Comparison of ENCODE assay signal across 1 cellular context in the genomic region with DNA sequence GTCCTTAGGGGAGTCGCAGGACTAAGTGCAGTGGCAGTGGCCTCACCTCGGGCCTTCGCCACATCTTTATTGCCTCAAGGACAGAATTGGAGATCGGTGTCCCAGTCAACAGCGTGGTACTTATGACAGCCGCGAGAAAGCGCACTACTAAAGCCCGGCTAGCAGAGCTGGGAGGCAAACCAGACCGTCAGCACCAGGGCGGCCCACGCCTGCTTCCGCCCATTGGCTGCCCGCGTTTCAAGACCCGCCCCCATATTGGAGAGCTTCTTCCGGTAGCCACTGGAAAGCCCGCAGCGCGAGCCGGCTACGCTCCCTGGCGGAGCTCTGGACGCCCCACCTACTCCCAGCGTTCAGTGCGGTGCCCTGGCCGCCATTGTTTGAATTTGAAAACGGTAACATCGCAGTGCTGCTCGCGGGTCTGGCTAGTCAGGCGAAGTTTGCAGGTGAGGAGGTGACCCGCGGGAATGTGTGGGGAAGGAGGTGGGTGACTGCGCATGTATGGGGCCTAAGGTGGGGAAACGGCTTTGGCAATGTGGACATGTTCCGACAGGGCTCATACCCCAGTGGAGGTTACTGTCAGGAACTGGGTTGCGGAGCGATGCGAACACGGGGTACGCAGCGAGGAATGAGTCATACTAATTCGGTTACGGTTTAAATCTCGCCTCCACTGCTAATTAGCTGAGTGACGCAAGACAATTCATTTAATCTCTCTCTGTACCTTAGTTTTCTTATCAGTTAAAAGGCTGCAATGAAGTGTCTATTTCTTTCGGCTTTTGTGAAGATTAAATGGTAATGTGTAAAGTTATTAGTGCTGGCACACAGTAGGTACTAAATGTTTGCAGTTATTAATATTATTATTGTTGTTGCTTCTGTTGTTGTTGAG.
TF ChIP-seq lines count a peak whose summit lies in the region.

A gene with protein sequence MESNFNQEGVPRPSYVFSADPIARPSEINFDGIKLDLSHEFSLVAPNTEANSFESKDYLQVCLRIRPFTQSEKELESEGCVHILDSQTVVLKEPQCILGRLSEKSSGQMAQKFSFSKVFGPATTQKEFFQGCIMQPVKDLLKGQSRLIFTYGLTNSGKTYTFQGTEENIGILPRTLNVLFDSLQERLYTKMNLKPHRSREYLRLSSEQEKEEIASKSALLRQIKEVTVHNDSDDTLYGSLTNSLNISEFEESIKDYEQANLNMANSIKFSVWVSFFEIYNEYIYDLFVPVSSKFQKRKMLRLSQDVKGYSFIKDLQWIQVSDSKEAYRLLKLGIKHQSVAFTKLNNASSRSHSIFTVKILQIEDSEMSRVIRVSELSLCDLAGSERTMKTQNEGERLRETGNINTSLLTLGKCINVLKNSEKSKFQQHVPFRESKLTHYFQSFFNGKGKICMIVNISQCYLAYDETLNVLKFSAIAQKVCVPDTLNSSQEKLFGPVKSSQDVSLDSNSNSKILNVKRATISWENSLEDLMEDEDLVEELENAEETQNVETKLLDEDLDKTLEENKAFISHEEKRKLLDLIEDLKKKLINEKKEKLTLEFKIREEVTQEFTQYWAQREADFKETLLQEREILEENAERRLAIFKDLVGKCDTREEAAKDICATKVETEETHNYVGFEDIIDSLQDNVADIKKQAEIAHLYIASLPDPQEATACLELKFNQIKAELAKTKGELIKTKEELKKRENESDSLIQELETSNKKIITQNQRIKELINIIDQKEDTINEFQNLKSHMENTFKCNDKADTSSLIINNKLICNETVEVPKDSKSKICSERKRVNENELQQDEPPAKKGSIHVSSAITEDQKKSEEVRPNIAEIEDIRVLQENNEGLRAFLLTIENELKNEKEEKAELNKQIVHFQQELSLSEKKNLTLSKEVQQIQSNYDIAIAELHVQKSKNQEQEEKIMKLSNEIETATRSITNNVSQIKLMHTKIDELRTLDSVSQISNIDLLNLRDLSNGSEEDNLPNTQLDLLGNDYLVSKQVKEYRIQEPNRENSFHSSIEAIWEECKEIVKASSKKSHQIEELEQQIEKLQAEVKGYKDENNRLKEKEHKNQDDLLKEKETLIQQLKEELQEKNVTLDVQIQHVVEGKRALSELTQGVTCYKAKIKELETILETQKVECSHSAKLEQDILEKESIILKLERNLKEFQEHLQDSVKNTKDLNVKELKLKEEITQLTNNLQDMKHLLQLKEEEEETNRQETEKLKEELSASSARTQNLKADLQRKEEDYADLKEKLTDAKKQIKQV (N-terminal part only) (plus strand): TSS at position 353 of the 883 bp plus-strand sequence. CDS start 3,705 bp downstream, outside the sequence.

TF ChIP-seq in HepG2, 621 proteins besides CTCF, POLR2A, EP300 and RAD21 (continued from another document and continues in another):
- TF ChIP-seq RERE (CRISPR knock-in tag; IDR thresholded peaks at IDR 0.05; ENCODE audit: low read depth) (no peak), ARNT2 (CRISPR knock-in tag; IDR thresholded peaks at IDR 0.05; ENCODE audit: low read depth) (peak; percentile 100), ZNF296 (CRISPR knock-in tag; conservative IDR thresholded peaks at IDR 0.05) (no peak), TCF7 (IDR thresholded peaks at IDR 0.05; ENCODE audit: low read depth) (no peak), WIZ (CRISPR knock-in tag; IDR thresholded peaks at IDR 0.05) (no peak), SNRNP70 (IDR thresholded peaks at IDR 0.05; ENCODE audit: low read depth, low read length) (no peak), ZNF44 (CRISPR knock-in tag; IDR thresholded peaks at IDR 0.05) (no peak), ZNF280B (CRISPR knock-in tag; IDR thresholded peaks at IDR 0.05; ENCODE audit: borderline replicate concordance) (no peak), ZXDC (CRISPR knock-in tag; IDR thresholded peaks at IDR 0.05) (no peak), BHLHE40 (IDR thresholded peaks at IDR 0.05; ENCODE audit: low read length) (no peak), ZBTB21 (CRISPR knock-in tag; IDR thresholded peaks at IDR 0.05) (no peak), ARID4A (CRISPR knock-in tag; IDR thresholded peaks at IDR 0.05; ENCODE audit: borderline replicate concordance) (peak; percentile 100), ATAD3A (CRISPR knock-in tag; IDR thresholded peaks at IDR 0.05) (no peak), ZNF33A (CRISPR knock-in tag; IDR thresholded peaks at IDR 0.05; ENCODE audit: borderline replicate concordance) (no peak), RORA (CRISPR knock-in tag; IDR thresholded peaks at IDR 0.05) (no peak), ZNF276 (CRISPR knock-in tag; IDR thresholded peaks at IDR 0.05; ENCODE audit: low read depth) (no peak), ZSCAN25 (CRISPR knock-in tag; IDR thresholded peaks at IDR 0.05) (no peak; the same call in 1 of the 2 replicates), SRSF9 (IDR thresholded peaks at IDR 0.05; ENCODE audit: borderline replicate concordance, insufficient read depth, low read depth, low read length, poor library complexity, severe bottlenecking) (no peak), NFE2 (CRISPR knock-in tag; IDR thresholded peaks at IDR 0.05) (no peak)
- TF ChIP-seq, protein P1, sequence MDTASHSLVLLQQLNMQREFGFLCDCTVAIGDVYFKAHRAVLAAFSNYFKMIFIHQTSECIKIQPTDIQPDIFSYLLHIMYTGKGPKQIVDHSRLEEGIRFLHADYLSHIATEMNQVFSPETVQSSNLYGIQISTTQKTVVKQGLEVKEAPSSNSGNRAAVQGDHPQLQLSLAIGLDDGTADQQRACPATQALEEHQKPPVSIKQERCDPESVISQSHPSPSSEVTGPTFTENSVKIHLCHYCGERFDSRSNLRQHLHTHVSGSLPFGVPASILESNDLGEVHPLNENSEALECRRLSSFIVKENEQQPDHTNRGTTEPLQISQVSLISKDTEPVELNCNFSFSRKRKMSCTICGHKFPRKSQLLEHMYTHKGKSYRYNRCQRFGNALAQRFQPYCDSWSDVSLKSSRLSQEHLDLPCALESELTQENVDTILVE (CRISPR knock-in tag; IDR thresholded peaks at IDR 0.05), result no peak
